In genomic region chr4:150306719-150307118, GRCh38 we compare ENCODE assay signal across 28 cellular contexts.
"Had no signal": no experiment of that assay in that cellular context is flagged by ENCODE, and none has a peak within 500 bp of the region (broad histone marks: within the 10 kb centered on the region; RNA-seq: fewer than 3 reads in every experiment).

No MANE protein-coding gene starts in this region.

- H3K79me2 ChIP-seq: hepatocyte had no signal

- H3K9me3 Mint-ChIP-seq: activated CD4-positive, alpha-beta memory T cell treated with anti-CD3 and anti-CD28 coated beads for 36 hours; activated naive CD4-positive, alpha-beta T cell treated with anti-CD3 and anti-CD28 coated beads for 36 hours; activated naive CD8-positive, alpha-beta T cell treated with anti-CD3 and anti-CD28 coated beads for 36 hours; dendritic cell treated with granulocyte-macrophage colony-stimulating factor and Interleukin-4, amounts not matched to agents 40 ng/mL and 50 ng/mL, for 4 days; mesothelial cell of epicardium had no signal

- H3K27me3 ChIP-seq: adrenal gland, ascending aorta, gastrocnemius medialis, hepatocyte, right atrium auricular region, tibial nerve had no signal

- H3K27ac ChIP-seq: adrenal gland, gastrocnemius medialis, hepatocyte, right atrium auricular region, tibial nerve had no signal

- H3K36me3 Mint-ChIP-seq: mesothelial cell of epicardium had no signal

- FAIRE-seq: endometrium had no signal

- H3K4me3 Mint-ChIP-seq: activated CD4-positive, alpha-beta memory T cell treated with anti-CD3 and anti-CD28 coated beads for 36 hours; activated CD4-positive, alpha-beta T cell treated with anti-CD3 and anti-CD28 coated beads, Interleukin-2, amount 10 ng/mL, durations not matched to agents 24 days and 14 days; activated naive CD4-positive, alpha-beta T cell treated with anti-CD3 and anti-CD28 coated beads for 36 hours; activated naive CD8-positive, alpha-beta T cell treated with anti-CD3 and anti-CD28 coated beads for 36 hours; activated T-helper 1 cell treated with anti-CD3 and anti-CD28 coated beads, Interleukin-12 subunit alpha, Interleukin-12 subunit beta, Interleukin-2, Interleukin-4 antibody, amounts not matched to agents 30 ng/mL and 10 ng/mL and 1 ng/mL, durations not matched to agents 14 hours and 24 hours and 36 hours; dendritic cell treated with granulocyte-macrophage colony-stimulating factor and Interleukin-4, amounts not matched to agents 40 ng/mL and 50 ng/mL, for 4 days; mesothelial cell of epicardium; naive thymus-derived CD4-positive, alpha-beta T cell had no signal

- H3K27me3 Mint-ChIP-seq: activated CD4-positive, alpha-beta memory T cell treated with anti-CD3 and anti-CD28 coated beads for 36 hours; activated CD4-positive, alpha-beta T cell treated with anti-CD3 and anti-CD28 coated beads, Interleukin-2, amount 10 ng/mL, durations not matched to agents 24 days and 14 days; activated naive CD8-positive, alpha-beta T cell treated with anti-CD3 and anti-CD28 coated beads for 36 hours; dendritic cell treated with granulocyte-macrophage colony-stimulating factor and Interleukin-4, amounts not matched to agents 40 ng/mL and 50 ng/mL, for 4 days; naive thymus-derived CD4-positive, alpha-beta T cell had no signal

- H2AFZ ChIP-seq: hepatocyte had no signal

- H3K9me3 ChIP-seq: adrenal gland, ascending aorta, gastrocnemius medialis, right atrium auricular region, tibial nerve had no signal

- H3K4me3 ChIP-seq: adrenal gland, ascending aorta, gastrocnemius medialis, hepatocyte, right atrium auricular region, tibial nerve had no signal

- H3K27ac Mint-ChIP-seq: activated CD4-positive, alpha-beta memory T cell treated with anti-CD3 and anti-CD28 coated beads for 36 hours; activated CD4-positive, alpha-beta T cell treated with anti-CD3 and anti-CD28 coated beads, Interleukin-2, amount 10 ng/mL, durations not matched to agents 24 days and 14 days; activated naive CD4-positive, alpha-beta T cell treated with anti-CD3 and anti-CD28 coated beads for 36 hours; activated naive CD8-positive, alpha-beta T cell treated with anti-CD3 and anti-CD28 coated beads for 36 hours; activated T-helper 1 cell treated with anti-CD3 and anti-CD28 coated beads, Interleukin-12 subunit alpha, Interleukin-12 subunit beta, Interleukin-2, Interleukin-4 antibody, amounts not matched to agents 30 ng/mL and 10 ng/mL and 1 ng/mL, durations not matched to agents 14 hours and 24 hours and 36 hours; dendritic cell treated with granulocyte-macrophage colony-stimulating factor and Interleukin-4, amounts not matched to agents 40 ng/mL and 50 ng/mL, for 4 days; mesothelial cell of epicardium; naive thymus-derived CD4-positive, alpha-beta T cell had no signal

- H3K4me1 ChIP-seq: gastrocnemius medialis, right atrium auricular region, tibial nerve had no signal

- DNase-seq: activated CD4-positive, alpha-beta memory T cell treated with anti-CD3 and anti-CD28 coated beads for 36 hours; activated CD4-positive, alpha-beta T cell treated with anti-CD3 and anti-CD28 coated beads, Interleukin-2, amount 10 ng/mL, durations not matched to agents 24 days and 14 days; activated CD4-positive, CD25-positive, alpha-beta regulatory T cell treated with anti-CD3 and anti-CD28 coated beads, Interleukin-2, amount 50 U/mL, for 72 hours; activated CD8-positive, alpha-beta memory T cell treated with anti-CD3 and anti-CD28 coated beads, Interleukin-2, amount 50 U/mL, for 4 hours; activated effector memory CD4-positive, alpha-beta T cell treated with anti-CD3 and anti-CD28 coated beads, Interleukin-2, amount 50 U/mL, for 16 hours; activated naive CD4-positive, alpha-beta T cell treated with anti-CD3 and anti-CD28 coated beads for 36 hours; activated naive CD8-positive, alpha-beta T cell treated with anti-CD3 and anti-CD28 coated beads for 36 hours; activated T-cell treated with anti-CD3 and anti-CD28 coated beads, Interleukin-2, amount 50 U/mL, for 1 hour; adrenal gland; central memory CD4-positive, alpha-beta T cell; effector CD4-positive, alpha-beta T cell; erythroblast; gastrocnemius medialis; glutamatergic neuron; islet precursor cell; left ventricle myocardium superior; naive thymus-derived CD4-positive, alpha-beta T cell; stimulated activated CD4-positive, alpha-beta T cell treated with anti-CD3 and anti-CD28 coated beads, Interleukin-2, amount 100 ng/mL, for 48 hours; stimulated activated naive CD4-positive, alpha-beta T cell treated with Interleukin-2 at 50 U/mL for 16 hours; T-helper 2 cell had no signal

- H3K4me2 ChIP-seq: hepatocyte had no signal

- ATAC-seq: gastrocnemius medialis; left ventricle myocardium superior; naive thymus-derived CD4-positive, alpha-beta T cell had no signal

- H3K36me3 ChIP-seq: adrenal gland, ascending aorta, gastrocnemius medialis, right atrium auricular region had no signal
